ENCODE assay signal across 19 cellular contexts in the genomic region with DNA sequence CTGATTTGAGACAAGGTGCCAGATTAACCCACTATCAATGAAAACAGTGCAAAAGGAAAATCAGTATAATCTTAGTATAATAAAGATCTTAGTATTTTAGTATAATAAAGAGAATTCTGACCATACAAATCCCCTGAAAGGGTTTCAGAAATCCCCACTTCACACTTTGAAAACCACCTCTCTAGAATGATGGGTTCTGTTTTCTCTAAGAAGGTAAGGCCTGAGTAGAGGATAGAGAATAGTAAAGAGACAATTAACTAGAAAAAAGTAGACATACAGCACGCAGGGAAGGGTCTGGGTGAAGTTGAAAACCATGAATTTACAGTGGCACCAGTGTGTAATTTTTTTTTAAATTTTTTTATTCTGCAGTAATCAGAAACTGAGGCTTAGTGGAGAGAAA.
A peak's percentile ranks its signal among the peaks of the same experiment; 100 is the strongest.
DNase-seq lines count a peak whose midpoint lies in the region; ATAC-seq, FAIRE-seq and TF ChIP-seq lines count a peak whose summit lies in the region.
"Had no signal": no experiment of that assay in that cellular context is flagged by ENCODE, and none has a peak within 500 bp of the region (broad histone marks: within the 10 kb centered on the region; RNA-seq: fewer than 3 reads in every experiment).

No MANE protein-coding gene starts in this region.

- peaks cover 8% of the 10 kb centered on the region for H3K36me3 Mint-ChIP-seq in stimulated activated memory B cell treated with anti-CD40 and anti-IgM and Interleukin-4, amounts not matched to agents 10 μg/mL and 1 μg/mL and 100 μg/mL, for 72 hours

- no peak for TF ChIP-seq RAD21 in GM12878 (IDR thresholded peaks at IDR 0.05; ENCODE audit: insufficient read depth, low read depth, low read length)

- H3K79me2 ChIP-seq in GM12878 (ENCODE audit: control insufficient read depth, insufficient read depth, low read length), result peaks cover 3% of the 10 kb centered on the region

- peaks cover 33% of the 10 kb centered on the region for H3K4me1 ChIP-seq in GM12878 (ENCODE audit: control insufficient read depth, insufficient read depth, low read length)
- H3K4me1 ChIP-seq: A549 had no signal

- H3K27me3 Mint-ChIP-seq in stimulated activated naive CD8-positive, alpha-beta T cell treated with anti-CD3 and anti-CD28 coated beads, Interleukin-15, amount 100 ng/mL, for 72 hours, result no peaks in the 10 kb centered on the region
- H3K27me3 Mint-ChIP-seq in stimulated activated memory B cell treated with anti-CD40 and anti-IgM and Interleukin-4, amounts not matched to agents 10 μg/mL and 1 μg/mL and 100 μg/mL, for 72 hours, result no peaks in the 10 kb centered on the region

- DNase-seq in activated CD4-positive, CD25-positive, alpha-beta regulatory T cell (lab: John Stamatoyannopoulos, UW), result no peak
- no peak for DNase-seq in stimulated activated naive CD8-positive, alpha-beta T cell treated with anti-CD3 and anti-CD28 coated beads, Interleukin-15, amount 100 ng/mL, for 72 hours
- DNase-seq in stimulated activated naive CD8-positive, alpha-beta T cell treated with anti-CD3 and anti-CD28 coated beads, Interleukin-15, Interleukin-2, amounts not matched to agents 100 U/mL and 50 U/mL, for 24 hours, result no peak
- DNase-seq in GM12878 (ENCODE audit: low read depth, low spot score) (no peak), caudate nucleus (lab: John Stamatoyannopoulos, UW) (no peak)
- DNase-seq: AML-193; Calu3; CD8-positive, alpha-beta T cell; DMS79 treated with DMSO at 0.1 percent for 48 hours; GF-D8; GOT3; H7 had no signal

- H3K4me3 ChIP-seq in GM12878, result no peak overlapping the region
- H3K4me3 ChIP-seq: A549 had no signal

- H3K36me3 ChIP-seq in GM12878 (ENCODE audit: control insufficient read depth in 2 of 2, insufficient read depth in 2 of 2, low read length in 1 of 2), result peaks cover 0 to 10% of the 10 kb centered on the region in 2 experiments; a peak in 1 of 4 replicates

- SMC1A ChIA-PET in GM12878 (lab: Charles Lee; ENCODE audit: uncharacterized antibody, unreplicated experiment), result interaction anchor here (1.0 to 5.4 kb wide), 7 partner anchors 10 to 150 kb away, joined by 3 to 49 read pairs (median 5); a partner anchor contains a TSS

- H3K4me2 ChIP-seq in GM12878 (ENCODE audit: control insufficient read depth, insufficient read depth), result peak overlapping the region; percentile 34; the same call in 1 of the 2 replicates
- H3K4me2 ChIP-seq: A549 had no signal

- POLR2A ChIA-PET in GM12878 (lab: Charles Lee), result interaction anchor here (1.8 to 4.1 kb wide), 2 partner anchors 75 to 77 kb away, joined by 5 to 15 read pairs; no protein-coding TSS in a partner anchor

- H4K20me1 ChIP-seq in GM12878 (ENCODE audit: control insufficient read depth, insufficient read depth), result no peaks in the 10 kb centered on the region

- TF ChIP-seq CTCF in GM12878 (IDR thresholded peaks at IDR 0.05 in 2 of 3, conservative IDR thresholded peaks at IDR 0.05 in 1 of 3; ENCODE audit: control insufficient read depth in 2 of 3, extremely low read depth in 1 of 3, insufficient read depth in 1 of 3, low read depth in 3 of 3, low read length in 3 of 3), result no peak

- no peak overlapping the region for H2AFZ ChIP-seq in GM12878 (ENCODE audit: control insufficient read depth, low read depth, low read length)

- TF ChIP-seq POLR2A in GM12878 (IDR thresholded peaks at IDR 0.05; ENCODE audit: low read depth, low read length), result no peak

- FAIRE-seq in GM12878 (lab: Jason Lieb, UNC), result no peak
- FAIRE-seq: A549 had no signal

- no peak overlapping the region for H3K4me3 Mint-ChIP-seq in stimulated activated naive CD8-positive, alpha-beta T cell treated with anti-CD3 and anti-CD28 coated beads, Interleukin-15, amount 100 ng/mL, for 72 hours
- H3K4me3 Mint-ChIP-seq in stimulated activated memory B cell treated with anti-CD40 and anti-IgM and Interleukin-4, amounts not matched to agents 10 μg/mL and 1 μg/mL and 100 μg/mL, for 72 hours, result no peak overlapping the region
- H3K4me3 Mint-ChIP-seq: CD8-positive, alpha-beta T cell had no signal

- no peak overlapping the region for H3K9ac ChIP-seq in GM12878 (ENCODE audit: control insufficient read depth, insufficient read depth, low read length)

- no peaks in the 10 kb centered on the region for H3K27me3 ChIP-seq in GM12878 (replicated peaks in 1 of 2; ENCODE audit: control insufficient read depth in 2 of 2, insufficient read depth in 2 of 2, low read length in 1 of 2)

- CTCF ChIA-PET in GM12878 (lab: Yijun Ruan, JAX), result interaction anchor here (1.8 kb wide), 1 partner anchor 150 kb away, joined by 10 read pairs; a partner anchor contains a TSS

- H3K27ac ChIP-seq in GM12878 (ENCODE audit: control insufficient read depth, insufficient read depth), result peak overlapping the region; percentile 72; the same call in 1 of the 2 replicates
- H3K27ac ChIP-seq in caudate nucleus (ENCODE audit: low read depth, low read length), result no peak overlapping the region
- H3K27ac ChIP-seq: 22Rv1, A549, HL-60 had no signal

- BruUV-seq in GM12878 (replicated peaks; lab: Mats Ljungman, UMichigan), result no TSS peak

- in situ Hi-C loops in GM12878 (cut with MboI), result no loop called here

- peaks cover 37% of the 10 kb centered on the region for H3K4me1 Mint-ChIP-seq in stimulated activated naive CD8-positive, alpha-beta T cell treated with anti-CD3 and anti-CD28 coated beads, Interleukin-15, amount 100 ng/mL, for 72 hours
- peaks cover 32% of the 10 kb centered on the region for H3K4me1 Mint-ChIP-seq in stimulated activated memory B cell treated with anti-CD40 and anti-IgM and Interleukin-4, amounts not matched to agents 10 μg/mL and 1 μg/mL and 100 μg/mL, for 72 hours

- no peaks in the 10 kb centered on the region for H3K9me3 Mint-ChIP-seq in stimulated activated naive CD8-positive, alpha-beta T cell treated with anti-CD3 and anti-CD28 coated beads, Interleukin-15, amount 100 ng/mL, for 72 hours
- H3K9me3 Mint-ChIP-seq in stimulated activated memory B cell treated with anti-CD40 and anti-IgM and Interleukin-4, amounts not matched to agents 10 μg/mL and 1 μg/mL and 100 μg/mL, for 72 hours, result no peaks in the 10 kb centered on the region
- H3K9me3 Mint-ChIP-seq: CD8-positive, alpha-beta T cell had no signal

- peaks cover 4% of the 10 kb centered on the region; the same call in 2 of the 3 replicates for H3K9me3 ChIP-seq in GM12878 (replicated peaks; ENCODE audit: control insufficient read depth, insufficient read depth, low read length)
- H3K9me3 ChIP-seq: A549 had no signal

- intact Hi-C loops in GM12878 (cut with micrococcal nuclease; ENCODE audit: unreplicated experiment), result loop anchor here (5.0 kb wide), 1 partner anchor 68 kb away; no protein-coding TSS in a partner anchor

- no peak for TF ChIP-seq EP300 in GM12878 (IDR thresholded peaks at IDR 0.05; ENCODE audit: borderline replicate concordance in 1 of 2, control insufficient read depth in 1 of 2, low read depth in 2 of 2, low read length in 2 of 2)

- WGBS in GM12878 (ENCODE audit: insufficient coverage, insufficient replicate concordance, low lambda C conversion rate, missing lambda C conversion rate), result 53% methylated on average over 1 of the region's 1 CpG

- no peak overlapping the region for H3K27ac Mint-ChIP-seq in stimulated activated naive CD8-positive, alpha-beta T cell treated with anti-CD3 and anti-CD28 coated beads, Interleukin-15, amount 100 ng/mL, for 72 hours
- peak overlapping the region; percentile 38 for H3K27ac Mint-ChIP-seq in stimulated activated memory B cell treated with anti-CD40 and anti-IgM and Interleukin-4, amounts not matched to agents 10 μg/mL and 1 μg/mL and 100 μg/mL, for 72 hours
- H3K27ac Mint-ChIP-seq: CD8-positive, alpha-beta T cell had no signal

- ATAC-seq in activated CD4-positive, CD25-positive, alpha-beta regulatory T cell treated with anti-CD3 and anti-CD28 coated beads, Interleukin-2, amount 50 U/mL, for 24 hours, result peak; percentile 33 to 48
- peak; percentile 78 for ATAC-seq in stimulated activated naive CD8-positive, alpha-beta T cell treated with anti-CD3 and anti-CD28 coated beads, Interleukin-15, amount 100 ng/mL, for 72 hours
- no peak for ATAC-seq in stimulated activated naive CD8-positive, alpha-beta T cell treated with anti-CD3 and anti-CD28 coated beads, Interleukin-15, Interleukin-2, amounts not matched to agents 100 U/mL and 50 U/mL, for 24 hours
- ATAC-seq in GM12878, result peak; percentile 58
- no peak for ATAC-seq in stimulated activated memory B cell treated with anti-CD40 and anti-IgM and Interleukin-4, amounts not matched to agents 10 μg/mL and 1 μg/mL and 100 μg/mL, for 72 hours
- no peak for ATAC-seq in HG02588 (IDR thresholded peaks at IDR 0.05; ENCODE audit: unreplicated experiment)
- ATAC-seq: A549; CD8-positive, alpha-beta T cell; HCT116 had no signal

- RAD21 ChIA-PET in GM12878 (lab: Charles Lee; ENCODE audit: unreplicated experiment), result interaction anchor here (1.3 to 5.4 kb wide), 3 partner anchors 32 to 150 kb away, joined by 3 to 62 read pairs (median 30); a partner anchor contains a TSS

TF ChIP-seq in GM12878, 131 proteins besides CTCF, POLR2A, EP300 and RAD21 (continues in another document):
- TF ChIP-seq, protein P1, sequence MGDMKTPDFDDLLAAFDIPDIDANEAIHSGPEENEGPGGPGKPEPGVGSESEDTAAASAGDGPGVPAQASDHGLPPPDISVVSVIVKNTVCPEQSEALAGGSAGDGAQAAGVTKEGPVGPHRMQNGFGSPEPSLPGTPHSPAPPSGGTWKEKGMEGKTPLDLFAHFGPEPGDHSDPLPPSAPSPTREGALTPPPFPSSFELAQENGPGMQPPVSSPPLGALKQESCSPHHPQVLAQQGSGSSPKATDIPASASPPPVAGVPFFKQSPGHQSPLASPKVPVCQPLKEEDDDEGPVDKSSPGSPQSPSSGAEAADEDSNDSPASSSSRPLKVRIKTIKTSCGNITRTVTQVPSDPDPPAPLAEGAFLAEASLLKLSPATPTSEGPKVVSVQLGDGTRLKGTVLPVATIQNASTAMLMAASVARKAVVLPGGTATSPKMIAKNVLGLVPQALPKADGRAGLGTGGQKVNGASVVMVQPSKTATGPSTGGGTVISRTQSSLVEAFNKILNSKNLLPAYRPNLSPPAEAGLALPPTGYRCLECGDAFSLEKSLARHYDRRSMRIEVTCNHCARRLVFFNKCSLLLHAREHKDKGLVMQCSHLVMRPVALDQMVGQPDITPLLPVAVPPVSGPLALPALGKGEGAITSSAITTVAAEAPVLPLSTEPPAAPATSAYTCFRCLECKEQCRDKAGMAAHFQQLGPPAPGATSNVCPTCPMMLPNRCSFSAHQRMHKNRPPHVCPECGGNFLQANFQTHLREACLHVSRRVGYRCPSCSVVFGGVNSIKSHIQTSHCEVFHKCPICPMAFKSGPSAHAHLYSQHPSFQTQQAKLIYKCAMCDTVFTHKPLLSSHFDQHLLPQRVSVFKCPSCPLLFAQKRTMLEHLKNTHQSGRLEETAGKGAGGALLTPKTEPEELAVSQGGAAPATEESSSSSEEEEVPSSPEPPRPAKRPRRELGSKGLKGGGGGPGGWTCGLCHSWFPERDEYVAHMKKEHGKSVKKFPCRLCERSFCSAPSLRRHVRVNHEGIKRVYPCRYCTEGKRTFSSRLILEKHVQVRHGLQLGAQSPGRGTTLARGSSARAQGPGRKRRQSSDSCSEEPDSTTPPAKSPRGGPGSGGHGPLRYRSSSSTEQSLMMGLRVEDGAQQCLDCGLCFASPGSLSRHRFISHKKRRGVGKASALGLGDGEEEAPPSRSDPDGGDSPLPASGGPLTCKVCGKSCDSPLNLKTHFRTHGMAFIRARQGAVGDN (IDR thresholded peaks at IDR 0.05), result 0 out of 2 replicates have a peak, but pooled peaks have one; percentile 30
- peak; percentile 32; the same call in 1 of the 2 replicates for TF ChIP-seq RUNX3 (IDR thresholded peaks at IDR 0.05; ENCODE audit: low read length)

Comparison
In these comparisons a context has a peak if more than half of its experiments do, and no peak if none do; other contexts are left out.
1. ATAC-seq: peak in activated CD4-positive, CD25-positive, alpha-beta regulatory T cell treated with anti-CD3 and anti-CD28 coated beads, Interleukin-2, amount 50 U/mL, for 24 hours (2 of 2), stimulated activated naive CD8-positive, alpha-beta T cell treated with anti-CD3 and anti-CD28 coated beads, Interleukin-15, amount 100 ng/mL, for 72 hours (single experiment) and GM12878 (single experiment); none in stimulated activated naive CD8-positive, alpha-beta T cell treated with anti-CD3 and anti-CD28 coated beads, Interleukin-15, Interleukin-2, amounts not matched to agents 100 U/mL and 50 U/mL, for 24 hours (single experiment), stimulated activated memory B cell treated with anti-CD40 and anti-IgM and Interleukin-4, amounts not matched to agents 10 μg/mL and 1 μg/mL and 100 μg/mL, for 72 hours (single experiment) and HG02588 (single experiment).